Comparison of ENCODE assay signal across 18 cellular contexts in genomic region chr15:41789662-41790061, GRCh38. TPM values are rescaled to one million over a fixed set of nuclear protein-coding genes. Genes with fewer than 3 reads are reported as not detected.
A peak's percentile ranks its signal among the peaks of the same experiment; 100 is the strongest.
DNase-seq lines count a peak whose midpoint lies in the region; ATAC-seq, FAIRE-seq and TF ChIP-seq lines count a peak whose summit lies in the region.
"Had no signal": no experiment of that assay in that cellular context is flagged by ENCODE, and none has a peak within 500 bp of the region (broad histone marks: within the 10 kb centered on the region; RNA-seq: fewer than 3 reads in every experiment).

No MANE protein-coding gene starts in this region.

- TF ChIP-seq CTCF in cardiac muscle cell (IDR thresholded peaks at IDR 0.05; ENCODE audit: low read depth, low read length) (no peak), K562 (IDR thresholded peaks at IDR 0.05 in 2 of 3, conservative IDR thresholded peaks at IDR 0.05 in 1 of 3; ENCODE audit: insufficient read depth in 2 of 3, low read depth in 1 of 3, low read length in 3 of 3) (no peak), uterus (IDR thresholded peaks at IDR 0.05) (no peak), HepG2 (CRISPR knock-in tag; IDR thresholded peaks at IDR 0.05) (no peak)

- H4K20me1 ChIP-seq in K562 (replicated peaks; ENCODE audit: control insufficient read depth, insufficient read depth, low read length) (peaks cover 16% of the 10 kb centered on the region), HepG2 (ENCODE audit: insufficient read depth, low read length) (no peaks in the 10 kb centered on the region)

- H3K27ac ChIP-seq in cardiac muscle cell (peak overlapping the region; percentile 95), right cardiac atrium (ENCODE audit: low read length) (no peak overlapping the region), K562 (ENCODE audit: extremely low read depth, low read depth, low read length) (peak overlapping the region; percentile 64; the same call in 1 of the 3 replicates), layer of hippocampus (ENCODE audit: low read depth, low read length) (peak overlapping the region; percentile 18), uterus (peak overlapping the region; percentile 22 to 34), HepG2 (ENCODE audit: extremely low read length, insufficient read depth, low read length) (no peak overlapping the region)
- H3K27ac ChIP-seq: C4-2B, parathyroid adenoma had no signal

- CTCF ChIA-PET in K562 (lab: Yijun Ruan, JAX; ENCODE audit: low intra/inter-chr PET ratio), result no interaction called here
- CTCF ChIA-PET in HepG2 (lab: Yijun Ruan, JAX; ENCODE audit: low intra/inter-chr PET ratio, low total read pairs), result no interaction called here

- H3K4me2 ChIP-seq in K562 (ENCODE audit: insufficient read depth, low read length) (peak overlapping the region; percentile 17; the same call in 1 of the 2 replicates), HepG2 (ENCODE audit: low read depth, low read length) (no peak overlapping the region)

- H3K9ac ChIP-seq in K562 (ENCODE audit: insufficient read depth in 1 of 2, low read depth in 2 of 2, low read length in 2 of 2) (peak overlapping the region in 1 of 2 experiments; percentile 45; a peak in 2 of 4 replicates), HepG2 (ENCODE audit: insufficient read depth, low read depth, low read length) (no peak overlapping the region)
- H3K9ac ChIP-seq: parathyroid adenoma had no signal

- H3K27me3 ChIP-seq in cardiac muscle cell (no peaks in the 10 kb centered on the region), right cardiac atrium (ENCODE audit: control insufficient read depth, insufficient read depth) (no peaks in the 10 kb centered on the region), K562 (ENCODE audit: control insufficient read depth in 2 of 2, insufficient read depth in 2 of 2, low read length in 2 of 2) (no peaks in the 10 kb centered on the region), layer of hippocampus (ENCODE audit: control insufficient read depth, insufficient read depth, low read length) (no peaks in the 10 kb centered on the region), uterus (no peaks in the 10 kb centered on the region), HepG2 (ENCODE audit: control insufficient read depth in 1 of 2, insufficient read depth in 2 of 2, low read length in 2 of 2) (no peaks in the 10 kb centered on the region)
- H3K27me3 ChIP-seq: MG63, tibial nerve had no signal

- 0 out of 3 replicates have a peak, but pooled peaks cover 5% of the 10 kb centered on the region for H3K79me2 ChIP-seq in K562 (ENCODE audit: control insufficient read depth, insufficient read depth, low read length)
- peaks cover 2% of the 10 kb centered on the region for H3K79me2 ChIP-seq in HepG2 (ENCODE audit: insufficient read depth, low read length)

- in situ Hi-C loops in K562 (cut with MboI), result no loop called here
- in situ Hi-C loops in HepG2 (cut with HindIII; ENCODE audit: extremely low pct_ligation_motif_present, low pct_unique_long_range_greater_than_20kb), result no loop called here

- FAIRE-seq in K562 (lab: Jason Lieb, UNC) (no peak), HepG2 (lab: Jason Lieb, UNC) (no peak)
- FAIRE-seq: endometrium had no signal

- POLR2A ChIA-PET in K562 (lab: Yijun Ruan, JAX), result interaction anchor here (0.5 to 1.3 kb wide), 10 partner anchors 11 to 1020 kb away, joined by 3 to 7 read pairs (median 3); partner anchors contain the start of genes C15orf62, MAPKBP1 and MGA
- POLR2A ChIA-PET in HepG2 (lab: Yijun Ruan, JAX), result no interaction called here

- DNase-seq in cardiac muscle cell (ENCODE audit: low read depth in 1 of 2, low spot score in 1 of 2) (no peak), right cardiac atrium (no peak), K562 (ENCODE audit: extremely low read depth in 1 of 4, low spot score in 3 of 4) (no peak), uterus (no peak), NCI-H526 treated with DMSO at 0.1 percent for 48 hours (lab: John Stamatoyannopoulos, UW) (no peak), HepG2 (ENCODE audit: low spot score) (no peak), CD1c-positive myeloid dendritic cell (ENCODE audit: extremely low spot score) (no peak)
- DNase-seq: activated effector memory CD4-positive, alpha-beta T cell treated with Interleukin-2 at 50 U/mL for 16 hours; H9; MG63; naive thymus-derived CD4-positive, alpha-beta T cell; NCI-H1930; stimulated activated CD4-positive, alpha-beta T cell treated with anti-CD3 and anti-CD28 coated beads, Interleukin-4, amount 100 ng/mL, for 4 hours had no signal

- peaks cover 5% of the 10 kb centered on the region for H3K9me1 ChIP-seq in K562 (ENCODE audit: control insufficient read depth, insufficient read depth, low read length)

- no peaks in the 10 kb centered on the region for H3K36me3 ChIP-seq in cardiac muscle cell
- H3K36me3 ChIP-seq in K562 (ENCODE audit: control insufficient read depth, insufficient read depth, low read length), result no peaks in the 10 kb centered on the region
- no peaks in the 10 kb centered on the region for H3K36me3 ChIP-seq in uterus
- no peaks in the 10 kb centered on the region for H3K36me3 ChIP-seq in HepG2 (replicated peaks in 1 of 2; ENCODE audit: control insufficient read depth in 1 of 2, insufficient read depth in 2 of 2, low read length in 2 of 2)
- H3K36me3 ChIP-seq: MG63, tibial nerve had no signal

- no peak overlapping the region for H2AFZ ChIP-seq in K562 (ENCODE audit: low read depth, low read length)
- H2AFZ ChIP-seq in HepG2 (ENCODE audit: low read length), result no peak overlapping the region
- H2AFZ ChIP-seq: parathyroid adenoma had no signal

- intact Hi-C loops in right cardiac atrium (cut with DNase I), result no loop called here
- intact Hi-C loops in K562 (cut with micrococcal nuclease), result no loop called here
- intact Hi-C loops in uterus (cut with DNase I; ENCODE audit: low total_unique reads), result no loop called here
- intact Hi-C loops in HepG2 (cut with micrococcal nuclease; ENCODE audit: unreplicated experiment), result no loop called here

- TF ChIP-seq POLR2A in K562 (conservative IDR thresholded peaks at IDR 0.05), result no peak
- TF ChIP-seq POLR2A in uterus (IDR thresholded peaks at IDR 0.05), result no peak
- TF ChIP-seq POLR2A in HepG2 (IDR thresholded peaks at IDR 0.05; ENCODE audit: insufficient read depth in 1 of 2, low read depth in 2 of 2, low read length in 2 of 2), result no peak

- ATAC-seq in right cardiac atrium (no peak), K562 (peak; percentile 13), HepG2 (no peak)
- ATAC-seq: naive thymus-derived CD4-positive, alpha-beta T cell had no signal

- H3K4me3 ChIP-seq in cardiac muscle cell (no peak overlapping the region), right cardiac atrium (ENCODE audit: low read length) (no peak overlapping the region), K562 (no peak overlapping the region), uterus (no peak overlapping the region), HepG2 (replicated peaks in 1 of 3; ENCODE audit: insufficient read depth in 1 of 3, low read depth in 2 of 3, low read length in 3 of 3) (no peak overlapping the region)
- H3K4me3 ChIP-seq: MG63, tibial nerve had no signal

- TF ChIP-seq RAD21 in K562 (CRISPR knock-in tag; conservative IDR thresholded peaks at IDR 0.05 in 1 of 2, IDR thresholded peaks at IDR 0.05 in 1 of 2) (no peak), HepG2 (CRISPR knock-in tag; IDR thresholded peaks at IDR 0.05) (no peak)

- TF ChIP-seq EP300 in K562 (IDR thresholded peaks at IDR 0.05; ENCODE audit: low read length), result no peak
- no peak for TF ChIP-seq EP300 in HepG2 (IDR thresholded peaks at IDR 0.05; ENCODE audit: low read depth in 2 of 2, low read length in 2 of 2)
- no peak for TF ChIP-seq EP300 in HepG2 (CRISPR knock-in tag; IDR thresholded peaks at IDR 0.05; ENCODE audit: borderline replicate concordance)

- H3K9me3 ChIP-seq in cardiac muscle cell (ENCODE audit: low read depth), result no peaks in the 10 kb centered on the region
- H3K9me3 ChIP-seq in right cardiac atrium (ENCODE audit: control insufficient read depth, low read length), result no peaks in the 10 kb centered on the region
- no peaks in the 10 kb centered on the region for H3K9me3 ChIP-seq in K562 (replicated peaks; ENCODE audit: control insufficient read depth, insufficient read depth, low read depth, low read length)
- H3K9me3 ChIP-seq in uterus, result no peaks in the 10 kb centered on the region
- no peaks in the 10 kb centered on the region for H3K9me3 ChIP-seq in HepG2 (ENCODE audit: low read length)
- H3K9me3 ChIP-seq: MG63, tibial nerve had no signal

- BruUV-seq in K562 (replicated peaks; lab: Mats Ljungman, UMichigan) (no TSS peak), HepG2 (replicated peaks; lab: Mats Ljungman, UMichigan) (no TSS peak)

- H3K4me1 ChIP-seq in cardiac muscle cell (ENCODE audit: low read depth) (peaks cover 69% of the 10 kb centered on the region), right cardiac atrium (ENCODE audit: control insufficient read depth, insufficient read depth, low read length) (peaks cover 17% of the 10 kb centered on the region), K562 (replicated peaks in 1 of 2; ENCODE audit: control insufficient read depth in 2 of 2, insufficient read depth in 2 of 2, low read length in 2 of 2) (peaks cover 30 to 53% of the 10 kb centered on the region in 2 experiments), uterus (peaks cover 6 to 12% of the 10 kb centered on the region in 2 donors), HepG2 (ENCODE audit: insufficient read depth, low read length) (peaks cover 31% of the 10 kb centered on the region)

RNA-seq across cellular contexts. Expression of gene MAPKBP1, which starts 15.4 kb away (rescaled TPM):
- total RNA-seq in cardiac muscle cell, result 59.5 and 109 TPM in 2 replicates
- polyA plus RNA-seq in cardiac muscle cell, result 37.7 and 55.0 TPM in 2 replicates
- total RNA-seq in right cardiac atrium, result 10 to 100 TPM; 16.0 to 20.4 (median 19.2) TPM
- 11.2 TPM for polyA plus RNA-seq in right cardiac atrium
- total RNA-seq in K562 (2011; cell fraction: chromatin; rRNA removed; ENCODE audit: low replicate concordance), result 65.0 and 134 TPM in 2 replicates
- 51.1 and 51.4 TPM in 2 replicates for total RNA-seq in K562 (2011; cell fraction: nucleolus; rRNA removed)
- 45.8 and 52.1 TPM in 2 replicates for total RNA-seq in K562 (2011; cell fraction: nucleoplasm; rRNA removed)
- 4.1 and 5.3 TPM in 2 replicates for total RNA-seq in K562 (2014; rRNA removed)
- total RNA-seq in K562 (2014; rRNA removed; fragmentation: Illumina TruSeq; extraction: Trizol), result 4.5 and 4.6 TPM in 2 replicates
- 5.7 and 5.8 TPM in 2 replicates for total RNA-seq in K562 (2015; rRNA removed; fragmentation: Illumina TruSeq; extraction: Trizol)
- total RNA-seq in K562 (2021), result 9.5 and 9.6 TPM in 2 replicates
- polyA plus RNA-seq in K562 (2011; rRNA removed), result 3.4 and 4.4 TPM in 2 replicates
- polyA plus RNA-seq in K562 (2011; cell fraction: cytosol; rRNA removed), result 2.2 and 3.6 TPM in 2 replicates
- polyA plus RNA-seq in K562 (2011; cell fraction: nucleus; rRNA removed), result 24.5 and 27.3 TPM in 2 replicates
- 5.8 and 7.2 TPM in 2 replicates for polyA plus RNA-seq in K562 (2012)
- 4.8 and 5.4 TPM in 2 replicates for polyA plus RNA-seq in K562 (2014; fragmentation: Illumina TruSeq; extraction: Trizol)
- polyA plus RNA-seq in K562 (2014; fragmentation: Nextera tagmentation; extraction: Ambion mirVana), result under 1 TPM; 0.15 to 0.28 TPM
- 5.2 and 7.1 TPM in 2 replicates for polyA plus RNA-seq in K562 (2014; rRNA removed)
- 7.0 and 9.2 TPM in 2 replicates for polyA minus RNA-seq in K562 (2011; rRNA and poly(A)+ RNA removed)
- polyA minus RNA-seq in K562 (2011; cell fraction: cytosol; rRNA and poly(A)+ RNA removed), result 2.7 and 5.9 TPM in 2 replicates
- 22.8 and 29.4 TPM in 2 replicates for polyA minus RNA-seq in K562 (2011; cell fraction: nucleus; rRNA and poly(A)+ RNA removed)
- 10 to 100 TPM in 3 of 4 donors, 1 to 10 TPM in 1; 5.9 to 56.2 (median 23.5) TPM for total RNA-seq in uterus
- 3.9 and 7.3 TPM in 2 replicates for total RNA-seq in HepG2 (2016; rRNA removed; fragmentation: Illumina TruSeq; extraction: Trizol)
- 2.9 and 4.5 TPM in 2 replicates for total RNA-seq in HepG2 (2016; cell fraction: cytosol; rRNA removed; fragmentation: Illumina TruSeq; extraction: Trizol; ENCODE audit: low read depth)
- 3.2 and 7.7 TPM in 2 replicates for total RNA-seq in HepG2 (2016; cell fraction: insoluble cytoplasmic fraction; rRNA removed; fragmentation: Illumina TruSeq; extraction: Trizol)
- 2.3 and 2.4 TPM in 2 replicates for total RNA-seq in HepG2 (2016; cell fraction: membrane; rRNA removed; fragmentation: Illumina TruSeq; extraction: Trizol)
- 12.3 and 15.3 TPM in 2 replicates for total RNA-seq in HepG2 (2016; cell fraction: nucleus; rRNA removed; fragmentation: Illumina TruSeq; extraction: Trizol)
- polyA plus RNA-seq in HepG2 (2011; rRNA removed), result 3.0 and 4.7 TPM in 2 replicates
- polyA plus RNA-seq in HepG2 (2011; cell fraction: cytosol; rRNA removed), result 0.88 and 1.0 TPM in 2 replicates
- 26.1 and 64.5 TPM in 2 replicates for polyA plus RNA-seq in HepG2 (2011; cell fraction: nucleus; rRNA removed)
- polyA plus RNA-seq in HepG2 (2012), result 3.9 and 4.1 TPM in 2 replicates
- polyA plus RNA-seq in HepG2 (2016; cell fraction: cytosol; fragmentation: Illumina TruSeq; extraction: Trizol; ENCODE audit: low read depth), result 0.11 and 0.12 TPM in 2 replicates
- 0.94 and 1.7 TPM in 2 replicates for polyA plus RNA-seq in HepG2 (2016; cell fraction: insoluble cytoplasmic fraction; fragmentation: Illumina TruSeq; extraction: Trizol; ENCODE audit: low read depth)
- 0.27 and 0.49 TPM in 2 replicates for polyA plus RNA-seq in HepG2 (2016; cell fraction: membrane; fragmentation: Illumina TruSeq; extraction: Trizol; ENCODE audit: low read depth)
- 19.4 and 21.3 TPM in 2 replicates for polyA plus RNA-seq in HepG2 (2016; cell fraction: nucleus; fragmentation: Illumina TruSeq; extraction: Trizol; ENCODE audit: insufficient read depth, low read depth)
- 17.2 and 24.6 TPM in 2 replicates for polyA minus RNA-seq in HepG2 (2011; rRNA and poly(A)+ RNA removed; ENCODE audit: low replicate concordance)
- 3.0 and 3.1 TPM in 2 replicates for polyA minus RNA-seq in HepG2 (2011; cell fraction: cytosol; rRNA and poly(A)+ RNA removed)
- polyA minus RNA-seq in HepG2 (2011; cell fraction: nucleus; rRNA and poly(A)+ RNA removed), result 23.3 and 23.4 TPM in 2 replicates

RNA-seq across cellular contexts. Expression of gene JMJD7, which starts 38.2 kb away (rescaled TPM):
- 22.8 and 29.4 TPM in 2 replicates for total RNA-seq in cardiac muscle cell
- 17.4 and 27.6 TPM in 2 replicates for polyA plus RNA-seq in cardiac muscle cell
- 10 to 100 TPM in 3 of 4 donors, 1 to 10 TPM in 1; 8.5 to 17.2 (median 16.2) TPM for total RNA-seq in right cardiac atrium
- 16.5 TPM for polyA plus RNA-seq in right cardiac atrium
- total RNA-seq in K562 (2011; cell fraction: chromatin; rRNA removed; ENCODE audit: low replicate concordance), result 7.0 and 13.8 TPM in 2 replicates
- total RNA-seq in K562 (2011; cell fraction: nucleolus; rRNA removed), result 7.2 and 8.5 TPM in 2 replicates
- total RNA-seq in K562 (2011; cell fraction: nucleoplasm; rRNA removed), result 12.6 and 15.4 TPM in 2 replicates
- total RNA-seq in K562 (2014; rRNA removed), result 6.1 and 11.3 TPM in 2 replicates
- 3.2 and 3.8 TPM in 2 replicates for total RNA-seq in K562 (2014; rRNA removed; fragmentation: Illumina TruSeq; extraction: Trizol)
- 4.3 and 5.3 TPM in 2 replicates for total RNA-seq in K562 (2015; rRNA removed; fragmentation: Illumina TruSeq; extraction: Trizol)
- total RNA-seq in K562 (2021), result 12.2 and 13.1 TPM in 2 replicates
- polyA plus RNA-seq in K562 (2011; rRNA removed), result 7.9 and 8.8 TPM in 2 replicates
- 8.0 and 19.6 TPM in 2 replicates for polyA plus RNA-seq in K562 (2011; cell fraction: cytosol; rRNA removed)
- 18.0 and 36.7 TPM in 2 replicates for polyA plus RNA-seq in K562 (2011; cell fraction: nucleus; rRNA removed)
- 7.7 and 16.3 TPM in 2 replicates for polyA plus RNA-seq in K562 (2012)
- polyA plus RNA-seq in K562 (2014; fragmentation: Illumina TruSeq; extraction: Trizol), result 6.8 and 9.4 TPM in 2 replicates
- 1 to 10 TPM; 1.2 to 2.9 TPM for polyA plus RNA-seq in K562 (2014; fragmentation: Nextera tagmentation; extraction: Ambion mirVana)
- polyA plus RNA-seq in K562 (2014; rRNA removed), result 9.7 and 13.9 TPM in 2 replicates
- 0.60 and 3.0 TPM in 2 replicates for polyA minus RNA-seq in K562 (2011; rRNA and poly(A)+ RNA removed)
- polyA minus RNA-seq in K562 (2011; cell fraction: cytosol; rRNA and poly(A)+ RNA removed), result 4.1 and 4.4 TPM in 2 replicates
- 4.0 and 4.7 TPM in 2 replicates for polyA minus RNA-seq in K562 (2011; cell fraction: nucleus; rRNA and poly(A)+ RNA removed)
- total RNA-seq in uterus, result 10 to 100 TPM in 2 of 4 donors, 1 to 10 TPM in 1, under 1 TPM in 1; 0.59 to 27.2 (median 9.8) TPM
- 5.4 and 7.1 TPM in 2 replicates for total RNA-seq in HepG2 (2016; rRNA removed; fragmentation: Illumina TruSeq; extraction: Trizol)
- total RNA-seq in HepG2 (2016; cell fraction: cytosol; rRNA removed; fragmentation: Illumina TruSeq; extraction: Trizol; ENCODE audit: low read depth), result 0.40 and 0.53 TPM in 2 replicates
- total RNA-seq in HepG2 (2016; cell fraction: insoluble cytoplasmic fraction; rRNA removed; fragmentation: Illumina TruSeq; extraction: Trizol), result 6.2 and 6.5 TPM in 2 replicates
- 2.0 and 2.1 TPM in 2 replicates for total RNA-seq in HepG2 (2016; cell fraction: membrane; rRNA removed; fragmentation: Illumina TruSeq; extraction: Trizol)
- total RNA-seq in HepG2 (2016; cell fraction: nucleus; rRNA removed; fragmentation: Illumina TruSeq; extraction: Trizol), result 7.6 and 8.2 TPM in 2 replicates
- polyA plus RNA-seq in HepG2 (2011; rRNA removed), result 6.4 and 7.2 TPM in 2 replicates
- 4.5 and 4.9 TPM in 2 replicates for polyA plus RNA-seq in HepG2 (2011; cell fraction: cytosol; rRNA removed)
- polyA plus RNA-seq in HepG2 (2011; cell fraction: nucleus; rRNA removed), result 22.2 and 32.3 TPM in 2 replicates
- polyA plus RNA-seq in HepG2 (2012), result 3.7 and 5.4 TPM in 2 replicates
- polyA plus RNA-seq in HepG2 (2016; cell fraction: cytosol; fragmentation: Illumina TruSeq; extraction: Trizol; ENCODE audit: low read depth), result 2.3 TPM in 2 replicates
- 5.3 and 6.2 TPM in 2 replicates for polyA plus RNA-seq in HepG2 (2016; cell fraction: insoluble cytoplasmic fraction; fragmentation: Illumina TruSeq; extraction: Trizol; ENCODE audit: low read depth)
- polyA plus RNA-seq in HepG2 (2016; cell fraction: membrane; fragmentation: Illumina TruSeq; extraction: Trizol; ENCODE audit: low read depth), result 2.5 and 2.6 TPM in 2 replicates
- 17.3 and 19.5 TPM in 2 replicates for polyA plus RNA-seq in HepG2 (2016; cell fraction: nucleus; fragmentation: Illumina TruSeq; extraction: Trizol; ENCODE audit: insufficient read depth, low read depth)
- polyA minus RNA-seq in HepG2 (2011; rRNA and poly(A)+ RNA removed; ENCODE audit: low replicate concordance), result 7.1 and 9.6 TPM in 2 replicates
- 1.2 and 4.6 TPM in 2 replicates for polyA minus RNA-seq in HepG2 (2011; cell fraction: cytosol; rRNA and poly(A)+ RNA removed)
- polyA minus RNA-seq in HepG2 (2011; cell fraction: nucleus; rRNA and poly(A)+ RNA removed), result 3.2 and 8.8 TPM in 2 replicates

RNA-seq across cellular contexts. Expression of gene PLA2G4B, which starts 49.0 kb away (rescaled TPM):
- 11.8 and 20.1 TPM in 2 replicates for total RNA-seq in cardiac muscle cell
- 29.1 and 32.3 TPM in 2 replicates for polyA plus RNA-seq in cardiac muscle cell
- total RNA-seq in right cardiac atrium, result 1 to 10 TPM; 1.8 to 7.1 (median 5.8) TPM
- 3.9 TPM for polyA plus RNA-seq in right cardiac atrium
- 22.3 and 55.4 TPM in 2 replicates for total RNA-seq in K562 (2011; cell fraction: chromatin; rRNA removed; ENCODE audit: low replicate concordance)
- 26.3 and 28.8 TPM in 2 replicates for total RNA-seq in K562 (2011; cell fraction: nucleolus; rRNA removed)
- 13.2 and 21.9 TPM in 2 replicates for total RNA-seq in K562 (2011; cell fraction: nucleoplasm; rRNA removed)
- total RNA-seq in K562 (2014; rRNA removed), result 3.9 TPM in 2 replicates
- 0.89 and 2.1 TPM in 2 replicates for total RNA-seq in K562 (2014; rRNA removed; fragmentation: Illumina TruSeq; extraction: Trizol)
- total RNA-seq in K562 (2015; rRNA removed; fragmentation: Illumina TruSeq; extraction: Trizol), result 1.3 and 1.4 TPM in 2 replicates
- total RNA-seq in K562 (2021), result 2.8 and 5.2 TPM in 2 replicates
- 4.3 and 7.0 TPM in 2 replicates for polyA plus RNA-seq in K562 (2011; rRNA removed)
- 3.1 and 4.8 TPM in 2 replicates for polyA plus RNA-seq in K562 (2011; cell fraction: cytosol; rRNA removed)
- 48.4 and 61.4 TPM in 2 replicates for polyA plus RNA-seq in K562 (2011; cell fraction: nucleus; rRNA removed)
- polyA plus RNA-seq in K562 (2012), result 2.4 and 8.6 TPM in 2 replicates
- polyA plus RNA-seq in K562 (2014; fragmentation: Illumina TruSeq; extraction: Trizol), result 2.7 and 2.8 TPM in 2 replicates
- under 1 TPM; 0.07 to 0.25 TPM for polyA plus RNA-seq in K562 (2014; fragmentation: Nextera tagmentation; extraction: Ambion mirVana)
- polyA plus RNA-seq in K562 (2014; rRNA removed), result 5.6 and 6.1 TPM in 2 replicates
- 0.74 and 1.2 TPM in 2 replicates for polyA minus RNA-seq in K562 (2011; rRNA and poly(A)+ RNA removed)
- polyA minus RNA-seq in K562 (2011; cell fraction: cytosol; rRNA and poly(A)+ RNA removed), result 1.1 and 1.5 TPM in 2 replicates
- 6.6 and 6.7 TPM in 2 replicates for polyA minus RNA-seq in K562 (2011; cell fraction: nucleus; rRNA and poly(A)+ RNA removed)
- total RNA-seq in uterus, result 10 to 100 TPM in 1 of 4 donors, 1 to 10 TPM in 3; 3.5 to 91.2 (median 7.1) TPM
- total RNA-seq in HepG2 (2016; rRNA removed; fragmentation: Illumina TruSeq; extraction: Trizol), result 0.55 and 5.1 TPM in 2 replicates
- total RNA-seq in HepG2 (2016; cell fraction: cytosol; rRNA removed; fragmentation: Illumina TruSeq; extraction: Trizol; ENCODE audit: low read depth), result 1.1 and 1.6 TPM in 2 replicates
- total RNA-seq in HepG2 (2016; cell fraction: insoluble cytoplasmic fraction; rRNA removed; fragmentation: Illumina TruSeq; extraction: Trizol), result 0.88 and 2.9 TPM in 2 replicates
- total RNA-seq in HepG2 (2016; cell fraction: membrane; rRNA removed; fragmentation: Illumina TruSeq; extraction: Trizol), result 0.55 and 1.1 TPM in 2 replicates
- 4.1 and 4.8 TPM in 2 replicates for total RNA-seq in HepG2 (2016; cell fraction: nucleus; rRNA removed; fragmentation: Illumina TruSeq; extraction: Trizol)
- polyA plus RNA-seq in HepG2 (2011; rRNA removed), result 8.0 and 10.2 TPM in 2 replicates
- 1.2 and 1.9 TPM in 2 replicates for polyA plus RNA-seq in HepG2 (2011; cell fraction: cytosol; rRNA removed)
- 51.3 and 67.9 TPM in 2 replicates for polyA plus RNA-seq in HepG2 (2011; cell fraction: nucleus; rRNA removed)
- 2.9 and 3.7 TPM in 2 replicates for polyA plus RNA-seq in HepG2 (2012)
- 0.61 and 1.4 TPM in 2 replicates for polyA plus RNA-seq in HepG2 (2016; cell fraction: cytosol; fragmentation: Illumina TruSeq; extraction: Trizol; ENCODE audit: low read depth)
- 0.63 and 1.2 TPM in 2 replicates for polyA plus RNA-seq in HepG2 (2016; cell fraction: insoluble cytoplasmic fraction; fragmentation: Illumina TruSeq; extraction: Trizol; ENCODE audit: low read depth)
- polyA plus RNA-seq in HepG2 (2016; cell fraction: membrane; fragmentation: Illumina TruSeq; extraction: Trizol; ENCODE audit: low read depth), result 1.0 and 1.5 TPM in 2 replicates
- 15.6 and 20.4 TPM in 2 replicates for polyA plus RNA-seq in HepG2 (2016; cell fraction: nucleus; fragmentation: Illumina TruSeq; extraction: Trizol; ENCODE audit: insufficient read depth, low read depth)
- polyA minus RNA-seq in HepG2 (2011; rRNA and poly(A)+ RNA removed; ENCODE audit: low replicate concordance), result 1.1 and 2.7 TPM in 2 replicates
- polyA minus RNA-seq in HepG2 (2011; cell fraction: cytosol; rRNA and poly(A)+ RNA removed), result 2.2 TPM in 1 of 2 replicates, not detected in the other
- 4.4 and 4.6 TPM in 2 replicates for polyA minus RNA-seq in HepG2 (2011; cell fraction: nucleus; rRNA and poly(A)+ RNA removed)

Comparison
In these comparisons a context has a peak if more than half of its experiments do, and no peak if none do; other contexts are left out.
1. H3K27ac ChIP-seq: peak in cardiac muscle cell (single experiment), K562 (single experiment), layer of hippocampus (single experiment) and uterus (2 of 2); none in right cardiac atrium (single experiment) and HepG2 (single experiment).